8 cellular contexts compared by ENCODE assay signal in genomic region chr9:893843-894420, GRCh38. TPM values are rescaled to one million over a fixed set of nuclear protein-coding genes. Genes with fewer than 3 reads are reported as not detected.
A peak's percentile ranks its signal among the peaks of the same experiment; 100 is the strongest.
DNase-seq lines count a peak whose midpoint lies in the region; ATAC-seq and TF ChIP-seq lines count a peak whose summit lies in the region.

No MANE protein-coding gene starts in this region.

- H3K4me1 ChIP-seq in BE2C (no peaks in the 10 kb centered on the region), lung (ENCODE audit: control insufficient read depth in 2 of 2, insufficient read depth in 2 of 2, low read length in 2 of 2) (no peaks in the 10 kb centered on the region)

- ATAC-seq in GM18907 (IDR thresholded peaks at IDR 0.05; ENCODE audit: unreplicated experiment) = peak; percentile 99
- ATAC-seq in HG03095 (IDR thresholded peaks at IDR 0.05; ENCODE audit: unreplicated experiment) = peak; percentile 94
- ATAC-seq in lung (ENCODE audit: insufficient read depth, low FRiP score) = peak; percentile 93

- TF ChIP-seq CTCF in BE2C (IDR thresholded peaks at IDR 0.05; ENCODE audit: low read depth, low read length) (peak; percentile 68), choroid plexus epithelial cell (conservative IDR thresholded peaks at IDR 0.05; ENCODE audit: low read depth, low read length) (peak; percentile 84), lung (IDR thresholded peaks at IDR 0.05; ENCODE audit: control extremely low read depth, extremely low read depth) (peak; percentile 53)

- H3K27me3 ChIP-seq in BE2C = peaks cover 7% of the 10 kb centered on the region
- H3K27me3 ChIP-seq in lung (ENCODE audit: control insufficient read depth, insufficient read depth) = no peaks in the 10 kb centered on the region

- no peak overlapping the region for H3K27ac ChIP-seq in lung (ENCODE audit: low read depth in 1 of 2, low read length in 1 of 2)

- H3K4me3 ChIP-seq in BE2C (ENCODE audit: low read depth, low read length) = no peak overlapping the region
- no peak overlapping the region for H3K4me3 ChIP-seq in choroid plexus epithelial cell (ENCODE audit: low read depth, low read length)
- H3K4me3 ChIP-seq in lung = no peak overlapping the region

- DNase-seq in BE2C (peak; percentile 41), NCI-H2196 (lab: John Stamatoyannopoulos, UW; ENCODE audit: unreplicated experiment) (peak; percentile 80), choroid plexus epithelial cell (ENCODE audit: low read depth) (peak; percentile 76), lung (ENCODE audit: low spot score) (peak; percentile 50)
- DNase-seq in activated CD4-positive, CD25-positive, alpha-beta regulatory T cell (lab: John Stamatoyannopoulos, UW) = peak in 3 of 4 experiments; percentile 7 to 22 (median 21)
- DNase-seq in stimulated activated CD8-positive, alpha-beta memory T cell treated with anti-CD3 and anti-CD28 coated beads, Interleukin-4, amount 100 ng/mL, for 24 hours (ENCODE audit: low read depth) = peak; percentile 28

- no peaks in the 10 kb centered on the region for H3K9me3 ChIP-seq in BE2C
- H3K9me3 ChIP-seq in lung (ENCODE audit: control insufficient read depth in 2 of 2, insufficient read depth in 1 of 2, low read length in 1 of 2) = no peaks in the 10 kb centered on the region

- WGBS in lung, 2 donors = 13 to 14% methylated on average over 9 of the region's 9 CpGs

- no peaks in the 10 kb centered on the region for H3K36me3 ChIP-seq in BE2C
- H3K36me3 ChIP-seq in lung (ENCODE audit: control insufficient read depth in 2 of 2, insufficient read depth in 2 of 2, low read length in 2 of 2) = no peaks in the 10 kb centered on the region

RNA-seq across cellular contexts. Expression of gene DMRT1, which starts 52.4 kb away (rescaled TPM):
- polyA plus RNA-seq in BE2C (2012; ENCODE audit: insufficient read depth, insufficient read length, low read depth) = not detected
- total RNA-seq in lung = not detected
- polyA plus RNA-seq in lung = not detected

Comparison
In these comparisons a context has a peak if more than half of its experiments do, and no peak if none do; other contexts are left out.
1. DNase-seq: peak in every context shown above with its lines; median percentile 80 in NCI-H2196; 76 in choroid plexus epithelial cell; 50 in lung; 41 in BE2C; 28 in stimulated activated CD8-positive, alpha-beta memory T cell treated with anti-CD3 and anti-CD28 coated beads, Interleukin-4, amount 100 ng/mL, for 24 hours; 21 in activated CD4-positive, CD25-positive, alpha-beta regulatory T cell.